9 cellular contexts compared by ENCODE assay signal in genomic region chr16:83952587-83952939, GRCh38. TPM values are rescaled to one million over a fixed set of nuclear protein-coding genes. Genes with fewer than 3 reads are reported as not detected.
DNase-seq lines count a peak whose midpoint lies in the region; ATAC-seq and TF ChIP-seq lines count a peak whose summit lies in the region.
"Had no signal": no experiment of that assay in that cellular context is flagged by ENCODE, and none has a peak within 500 bp of the region (broad histone marks: within the 10 kb centered on the region; RNA-seq: fewer than 3 reads in every experiment).

No MANE protein-coding gene starts in this region.

- WGBS in esophagus muscularis mucosa, result 19% methylated on average over 8 of the region's 8 CpGs
- WGBS in sigmoid colon, 2 donors, result 6 to 36% methylated on average over 8 of the region's 8 CpGs

- TF ChIP-seq CTCF in DND-41 (IDR thresholded peaks at IDR 0.05; ENCODE audit: borderline replicate concordance, extremely low read depth, low read length, poor library complexity, severe bottlenecking), result no peak
- TF ChIP-seq CTCF in PC-3 (conservative IDR thresholded peaks at IDR 0.05; ENCODE audit: low read depth, low read length), result no peak
- no peak for TF ChIP-seq CTCF in esophagus muscularis mucosa (IDR thresholded peaks at IDR 0.05)
- TF ChIP-seq CTCF in sigmoid colon (IDR thresholded peaks at IDR 0.05), result no peak

- H3K79me2 ChIP-seq in DND-41 (ENCODE audit: insufficient read depth, low read length) (no peaks in the 10 kb centered on the region), PC-3 (ENCODE audit: low read length) (peaks cover 18% of the 10 kb centered on the region)

- H3K9me3 ChIP-seq in DND-41 (ENCODE audit: insufficient read depth, low read length, severe bottlenecking), result no peaks in the 10 kb centered on the region
- no peaks in the 10 kb centered on the region for H3K9me3 ChIP-seq in PC-3 (ENCODE audit: low read length)
- no peaks in the 10 kb centered on the region for H3K9me3 ChIP-seq in esophagus muscularis mucosa
- no peaks in the 10 kb centered on the region for H3K9me3 ChIP-seq in sigmoid colon

- DNase-seq in DND-41 (no peak), PC-3 (peak; percentile 74), esophagus muscularis mucosa (ENCODE audit: extremely low spot score) (no peak), sigmoid colon (no peak), retina (no peak), NOMO-1 (lab: John Stamatoyannopoulos, UW; ENCODE audit: unreplicated experiment in 2 of 2) (no peak), NCI-H524 (lab: John Stamatoyannopoulos, UW) (no peak)
- no peak for DNase-seq in activated naive CD4-positive, alpha-beta T cell treated with Interleukin-2 at 50 U/mL for 16 hours
- DNase-seq: NCI-H1417 treated with DMSO at 0.1 percent for 48 hours had no signal

- POLR2A ChIA-PET in PC-3 (lab: Charles Lee; ENCODE audit: unreplicated experiment), result no interaction called here

- intact Hi-C loops in PC-3 (cut with micrococcal nuclease) (no loop called here), esophagus muscularis mucosa (cut with DNase I) (loop anchor here (5.0 to 10.0 kb wide), 3 partner anchors 55 to 232 kb away; partner anchors contain the start of genes MLYCD and TAF1C), sigmoid colon (cut with DNase I) (loop anchor here (2.0 to 10.0 kb wide), 3 partner anchors 54 to 532 kb away; partner anchors contain the start of genes HSBP1 and MLYCD)

- H3K36me3 ChIP-seq in DND-41 (ENCODE audit: insufficient read depth, low read length), result no peaks in the 10 kb centered on the region
- no peaks in the 10 kb centered on the region for H3K36me3 ChIP-seq in PC-3 (ENCODE audit: low read depth, low read length)
- H3K36me3 ChIP-seq in esophagus muscularis mucosa, result peaks cover 0 to 10% (median 5%) of the 10 kb centered on the region in 4 donors
- H3K36me3 ChIP-seq in sigmoid colon, result no peaks in the 10 kb centered on the region

- CTCF ChIA-PET in PC-3 (lab: Charles Lee), result no interaction called here

- H3K4me2 ChIP-seq in DND-41 (ENCODE audit: insufficient read depth, low read length) (peak overlapping the region; percentile 53; the same call in 1 of the 2 replicates), PC-3 (ENCODE audit: low read length) (peak overlapping the region; percentile 99)

- no peak for TF ChIP-seq EP300 in esophagus muscularis mucosa (IDR thresholded peaks at IDR 0.05)
- TF ChIP-seq EP300 in sigmoid colon (IDR thresholded peaks at IDR 0.05), result no peak

- H3K4me1 ChIP-seq in DND-41 (ENCODE audit: insufficient read depth, low read length) (peaks cover 11% of the 10 kb centered on the region), PC-3 (ENCODE audit: insufficient read depth, low read length) (peaks cover 15% of the 10 kb centered on the region), esophagus muscularis mucosa (peaks cover 31 to 50% (median 46%) of the 10 kb centered on the region in 4 donors), sigmoid colon (peaks cover 0 to 37% (median 29%) of the 10 kb centered on the region in 4 donors)

- H3K9ac ChIP-seq in DND-41 (ENCODE audit: low read depth, low read length), result no peak overlapping the region
- H3K9ac ChIP-seq in PC-3 (ENCODE audit: low read length), result peak overlapping the region; percentile 75

- peak overlapping the region; percentile 48; the same call in 1 of the 2 replicates for H2AFZ ChIP-seq in DND-41 (ENCODE audit: low read depth, low read length)
- peak overlapping the region; percentile 88 for H2AFZ ChIP-seq in PC-3 (ENCODE audit: low read length)

- H4K20me1 ChIP-seq in DND-41 (ENCODE audit: insufficient read depth, low read length) (no peaks in the 10 kb centered on the region), PC-3 (ENCODE audit: low read length) (no peaks in the 10 kb centered on the region)

- ATAC-seq in DND-41 (ENCODE audit: insufficient read depth, low read depth) (no peak), PC-3 (peak; percentile 21)

- TF ChIP-seq POLR2A in esophagus muscularis mucosa (IDR thresholded peaks at IDR 0.05; ENCODE audit: low read depth) (no peak), sigmoid colon (IDR thresholded peaks at IDR 0.05) (no peak)

- no peaks in the 10 kb centered on the region for H3K9me2 ChIP-seq in PC-3 (replicated peaks; ENCODE audit: low read length)

- no peaks in the 10 kb centered on the region for H3F3A ChIP-seq in PC-3 (ENCODE audit: low read length, unreplicated experiment)

- H3K27me3 ChIP-seq in DND-41 (ENCODE audit: insufficient read depth, low read length, poor library complexity) (peaks cover 7% of the 10 kb centered on the region), PC-3 (ENCODE audit: low read length) (no peaks in the 10 kb centered on the region), esophagus muscularis mucosa (no peaks in the 10 kb centered on the region), sigmoid colon (no peaks in the 10 kb centered on the region)

- H3K27ac ChIP-seq in DND-41 (ENCODE audit: low read length) (no peak overlapping the region), PC-3 (ENCODE audit: low read length) (peak overlapping the region; percentile 72), esophagus muscularis mucosa (replicated peaks in 1 of 4) (peak overlapping the region; percentile 93 to 97 (median 94)), sigmoid colon (peak overlapping the region; percentile 89 to 93 (median 91))

- H3K4me3 ChIP-seq in DND-41 (ENCODE audit: low read depth in 1 of 2, low read length in 2 of 2) (no peak overlapping the region), PC-3 (ENCODE audit: low read length) (peak overlapping the region; percentile 79; the same call in 1 of the 2 replicates), esophagus muscularis mucosa (peak overlapping the region; percentile 67 to 75 (median 67)), sigmoid colon (peak overlapping the region in 3 of 4 donors; percentile 54 to 62 (median 60))

- BruUV-seq in PC-3 (replicated peaks; lab: Mats Ljungman, UMichigan), result no TSS peak

RNA-seq across cellular contexts. Expression of gene OSGIN1, which starts 0.5 kb away (rescaled TPM):
- total RNA-seq in PC-3 (2014; rRNA removed) (6.6 and 9.8 TPM in 2 replicates), esophagus muscularis mucosa (10 to 100 TPM in 3 of 4 donors, 1 to 10 TPM in 1; 7.1 to 17.6 (median 13.8) TPM), sigmoid colon (1 to 10 TPM; 3.6 to 5.4 (median 4.3) TPM)
- polyA plus RNA-seq in sigmoid colon, result 1 to 10 TPM; 6.6 to 9.9 (median 8.1) TPM

RNA-seq across cellular contexts. Expression of gene NECAB2, which starts 15.5 kb away (rescaled TPM):
- 0.22 and 2.0 TPM in 2 replicates for total RNA-seq in PC-3 (2014; rRNA removed)
- not detected for total RNA-seq in esophagus muscularis mucosa
- total RNA-seq in sigmoid colon, result 1 to 10 TPM in 2 of 4 donors, not detected in 2; 1.8 to 3.1 TPM
- under 1 TPM in 1 of 3 donors, not detected in 2; 0.34 TPM for polyA plus RNA-seq in sigmoid colon

RNA-seq across cellular contexts. Expression of gene MLYCD, which starts 53.6 kb away (rescaled TPM):
- 0.95 and 1.2 TPM in 2 replicates for total RNA-seq in PC-3 (2014; rRNA removed)
- total RNA-seq in esophagus muscularis mucosa, result 10 to 100 TPM in 2 of 4 donors, 1 to 10 TPM in 2; 9.6 to 15.8 (median 12.3) TPM
- 10 to 100 TPM in 3 of 4 donors, 1 to 10 TPM in 1; 9.3 to 16.3 (median 10.8) TPM for total RNA-seq in sigmoid colon
- polyA plus RNA-seq in sigmoid colon, result 1 to 10 TPM; 1.8 to 5.4 (median 3.0) TPM

Comparison
In these comparisons a context has a peak if more than half of its experiments do, and no peak if none do; other contexts are left out.
1. H3K4me3 ChIP-seq: peak in PC-3 (single experiment), esophagus muscularis mucosa (4 of 4) and sigmoid colon (3 of 4); none in DND-41 (0 of 2).